34 cellular contexts compared by ENCODE assay signal in the genomic region with DNA sequence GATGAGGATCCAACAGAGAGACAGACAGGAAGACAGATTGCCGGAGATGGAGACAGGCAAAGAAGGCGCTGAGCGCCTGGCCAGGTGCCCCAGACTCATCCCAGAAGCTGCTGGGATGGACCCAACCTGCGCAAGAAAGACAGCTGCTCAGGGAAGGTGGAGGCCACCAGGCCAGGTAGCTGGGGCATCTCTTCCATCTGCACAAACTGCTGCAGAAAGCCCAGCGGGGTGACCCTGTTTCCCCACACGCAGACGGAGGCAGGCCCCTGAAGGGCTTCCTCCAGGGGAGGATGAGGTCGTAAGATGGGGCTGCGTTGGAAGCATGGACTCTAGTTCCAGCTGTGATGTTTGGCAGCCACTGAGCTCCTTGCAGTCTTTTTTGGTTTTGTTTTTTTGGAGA. TPM values are rescaled to one million over a fixed set of nuclear protein-coding genes. Genes with fewer than 3 reads are reported as not detected.
"Had no signal": no experiment of that assay in that cellular context is flagged by ENCODE, and none has a peak within 500 bp of the region (broad histone marks: within the 10 kb centered on the region; RNA-seq: fewer than 3 reads in every experiment).

No MANE protein-coding gene starts in this region.

- H3K36me3 Mint-ChIP-seq: activated CD8-positive, alpha-beta memory T cell treated with anti-CD3 and anti-CD28 coated beads, Interleukin-2, amount 10 ng/mL, durations not matched to agents 7 days and 5 days; activated naive CD4-positive, alpha-beta T cell treated with anti-CD3 and anti-CD28 coated beads, Interleukin-2, amount 10 ng/mL, durations not matched to agents 7 days and 5 days had no signal

- H3K9me3 ChIP-seq: esophagus muscularis mucosa, gastrocnemius medialis, heart left ventricle had no signal

- ATAC-seq: activated CD4-positive, CD25-positive, alpha-beta regulatory T cell treated with anti-CD3 and anti-CD28 coated beads, Interleukin-2, amount 50 U/mL, for 24 hours; activated CD8-positive, alpha-beta memory T cell treated with anti-CD3 and anti-CD28 coated beads, Interleukin-2, amount 10 ng/mL, durations not matched to agents 7 days and 5 days; activated CD8-positive, alpha-beta T cell treated with anti-CD3 and anti-CD28 coated beads, Interleukin-2, amount 10 ng/mL, durations not matched to agents 7 days and 5 days; effector memory CD8-positive, alpha-beta T cell; foreskin keratinocyte; gastrocnemius medialis; heart left ventricle; T-helper 17 cell had no signal

- H3K9me3 Mint-ChIP-seq: activated B cell treated with CpG ODN at 0.5 μM for 24 hours; activated naive CD4-positive, alpha-beta T cell treated with anti-CD3 and anti-CD28 coated beads, Interleukin-2, amount 10 ng/mL, durations not matched to agents 7 days and 5 days; activated T-helper 1 cell treated with anti-CD3 and anti-CD28 coated beads, Interleukin-12 subunit alpha, Interleukin-12 subunit beta, Interleukin-2, Interleukin-4 antibody, amounts not matched to agents 30 ng/mL and 10 ng/mL and 1 ng/mL, durations not matched to agents 14 hours and 24 hours and 36 hours; activated T-helper 2 cell treated with anti-CD3 and anti-CD28 coated beads, Interferon-gamma antibody, Interleukin-2, Interleukin-4, amounts not matched to agents 10 μg/mL and 5 μg/mL and 100 μg/mL, durations not matched to agents 14 hours and 24 hours and 36 hours; effector memory CD8-positive, alpha-beta T cell; T-helper 2 cell treated with Interferon-gamma antibody and Interleukin-4, amounts not matched to agents 5 μg/mL and 100 μg/mL, for 36 hours had no signal

- H3K4me3 ChIP-seq: esophagus muscularis mucosa, gastrocnemius medialis, heart left ventricle had no signal

- H3K27ac ChIP-seq: brain microvascular endothelial cell, esophagus muscularis mucosa, foreskin keratinocyte, gastrocnemius medialis, heart left ventricle, WERI-Rb-1 had no signal

- H3K27me3 ChIP-seq: brain microvascular endothelial cell, esophagus muscularis mucosa, foreskin keratinocyte, gastrocnemius medialis, heart left ventricle had no signal

- H3K4me3 Mint-ChIP-seq: activated B cell treated with CpG ODN at 0.5 μM for 24 hours; activated CD8-positive, alpha-beta memory T cell treated with anti-CD3 and anti-CD28 coated beads, Interleukin-2, amount 10 ng/mL, durations not matched to agents 7 days and 5 days; activated CD8-positive, alpha-beta T cell treated with anti-CD3 and anti-CD28 coated beads, Interleukin-2, amount 10 ng/mL, durations not matched to agents 7 days and 5 days; activated naive CD4-positive, alpha-beta T cell treated with anti-CD3 and anti-CD28 coated beads, Interleukin-2, amount 10 ng/mL, durations not matched to agents 7 days and 5 days; activated naive CD8-positive, alpha-beta T cell; activated T-helper 1 cell treated with anti-CD3 and anti-CD28 coated beads, Interleukin-12 subunit alpha, Interleukin-12 subunit beta, Interleukin-2, Interleukin-4 antibody, amounts not matched to agents 30 ng/mL and 10 ng/mL and 1 ng/mL, durations not matched to agents 14 hours and 24 hours and 36 hours; effector memory CD8-positive, alpha-beta T cell; T-helper 17 cell; T-helper 2 cell treated with Interferon-gamma antibody and Interleukin-4, amounts not matched to agents 5 μg/mL and 100 μg/mL, for 36 hours had no signal

- H3K27ac Mint-ChIP-seq: activated B cell treated with CpG ODN at 0.5 μM for 24 hours; activated CD8-positive, alpha-beta memory T cell treated with anti-CD3 and anti-CD28 coated beads, Interleukin-2, amount 10 ng/mL, durations not matched to agents 7 days and 5 days; activated CD8-positive, alpha-beta T cell treated with anti-CD3 and anti-CD28 coated beads, Interleukin-2, amount 10 ng/mL, durations not matched to agents 7 days and 5 days; activated naive CD4-positive, alpha-beta T cell treated with anti-CD3 and anti-CD28 coated beads, Interleukin-2, amount 10 ng/mL, durations not matched to agents 7 days and 5 days; activated naive CD8-positive, alpha-beta T cell; activated T-helper 1 cell treated with anti-CD3 and anti-CD28 coated beads, Interleukin-12 subunit alpha, Interleukin-12 subunit beta, Interleukin-2, Interleukin-4 antibody, amounts not matched to agents 30 ng/mL and 10 ng/mL and 1 ng/mL, durations not matched to agents 14 hours and 24 hours and 36 hours; activated T-helper 2 cell treated with anti-CD3 and anti-CD28 coated beads, Interferon-gamma antibody, Interleukin-2, Interleukin-4, amounts not matched to agents 10 μg/mL and 5 μg/mL and 100 μg/mL, durations not matched to agents 14 hours and 24 hours and 36 hours; effector memory CD8-positive, alpha-beta T cell; T-helper 17 cell; T-helper 2 cell treated with Interferon-gamma antibody and Interleukin-4, amounts not matched to agents 5 μg/mL and 100 μg/mL, for 36 hours had no signal

- H3K36me3 ChIP-seq: brain microvascular endothelial cell, esophagus muscularis mucosa, gastrocnemius medialis, heart left ventricle, WERI-Rb-1 had no signal

- DNase-seq: activated B cell treated with CpG ODN at 0.5 μM for 24 hours; activated CD4-positive, alpha-beta T cell treated with anti-CD3 and anti-CD28 coated beads for 48 hours; activated CD4-positive, alpha-beta T cell treated with anti-CD3 and anti-CD28 coated beads, Interleukin-2, amount 50 U/mL, for 1 hour; activated CD4-positive, alpha-beta T cell treated with anti-CD3 and anti-CD28 coated beads, Interleukin-2, amount 50 U/mL, for 48 hours; activated CD8-positive, alpha-beta memory T cell treated with anti-CD3 and anti-CD28 coated beads, Interleukin-2, amount 10 ng/mL, durations not matched to agents 7 days and 5 days; activated CD8-positive, alpha-beta memory T cell treated with anti-CD3 and anti-CD28 coated beads, Interleukin-2, amount 50 U/mL, for 4 hours; activated CD8-positive, alpha-beta T cell treated with anti-CD3 and anti-CD28 coated beads, Interleukin-2, amount 10 ng/mL, durations not matched to agents 7 days and 5 days; activated effector memory CD4-positive, alpha-beta T cell treated with anti-CD3 and anti-CD28 coated beads, Interleukin-2, amount 50 U/mL, for 16 hours; activated naive CD4-positive, alpha-beta T cell treated with anti-CD3 and anti-CD28 coated beads, Interleukin-2, amount 10 ng/mL, durations not matched to agents 7 days and 5 days; activated T-cell treated with anti-CD3 and anti-CD28 coated beads, Interleukin-2, amount 50 U/mL, for 1 hour; activated T-cell treated with anti-CD3 and anti-CD28 coated beads, Interleukin-2, amount 50 U/mL, for 48 hours; amniotic stem cell; anterior cingulate cortex; brain microvascular endothelial cell; caudate nucleus; cortex of kidney; dermis blood vessel endothelial cell; effector CD4-positive, alpha-beta T cell; effector memory CD8-positive, alpha-beta T cell; erythroblast; foreskin keratinocyte; gastrocnemius medialis; glutamatergic neuron; T-helper 17 cell; T1000; WERI-Rb-1 had no signal

RNA-seq across cellular contexts. Expression of gene SSC4D, which starts 34.2 kb away (rescaled TPM):
- total RNA-seq: T-helper 17 cell had no signal

RNA-seq across cellular contexts. Expression of gene ZP3, which starts 49.5 kb away (rescaled TPM):
- total RNA-seq: chondrocyte had no signal
